In the genomic region with DNA sequence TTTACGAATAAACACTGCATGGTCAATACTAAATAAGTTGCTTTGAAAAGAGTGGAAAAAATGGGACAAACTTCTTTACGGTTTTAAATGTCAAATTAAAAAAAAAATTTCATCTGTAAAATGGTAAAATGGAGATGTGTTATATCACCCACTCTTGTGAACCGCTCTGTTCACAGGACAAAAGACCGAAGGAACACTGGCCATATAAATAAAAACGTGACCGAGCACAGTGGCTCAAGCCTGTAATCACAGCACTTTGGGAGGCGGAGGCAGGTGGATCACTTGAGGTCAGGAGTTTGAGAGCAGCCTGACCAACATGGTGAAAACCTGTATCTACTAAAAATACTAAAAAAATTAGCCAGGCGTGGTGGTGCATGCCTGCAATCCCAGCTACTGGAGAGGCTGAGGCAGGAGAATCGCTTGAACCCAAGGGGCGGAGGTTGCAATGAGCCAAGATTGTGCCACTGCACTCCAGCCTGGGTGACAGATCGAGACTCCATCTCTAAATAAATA, we compare ENCODE assay signal across 8 cellular contexts. TPM values are rescaled to one million over a fixed set of nuclear protein-coding genes. Genes with fewer than 3 reads are reported as not detected.
DNase-seq lines count a peak whose midpoint lies in the region; ATAC-seq and TF ChIP-seq lines count a peak whose summit lies in the region.
"Not testable (repeated sequence)": the region's sequence is repeated elsewhere in the genome, so short reads cannot be mapped to it uniquely, and the experiment has no call there.

No MANE protein-coding gene starts in this region.

- H3K9me3 ChIP-seq in CD4-positive, CD25-positive, alpha-beta regulatory T cell (ENCODE audit: control insufficient read depth in 2 of 2, low read length in 2 of 2); HAP-1; RWPE2 (ENCODE audit: severe bottlenecking); breast epithelium; hepatocyte (ENCODE audit: low read depth); naive thymus-derived CD4-positive, alpha-beta T cell (ENCODE audit: control insufficient read depth in 2 of 3, low read length in 3 of 3): not testable (repeated sequence)

- H3K36me3 ChIP-seq in CD4-positive, CD25-positive, alpha-beta regulatory T cell (ENCODE audit: control insufficient read depth, insufficient read depth, low read length); HAP-1 (replicated peaks); RWPE2 (ENCODE audit: low read depth); breast epithelium; hepatocyte (replicated peaks; ENCODE audit: insufficient read depth, low read depth); naive thymus-derived CD4-positive, alpha-beta T cell (ENCODE audit: control insufficient read depth in 2 of 3, insufficient read depth in 3 of 3, low read length in 3 of 3): not testable (repeated sequence)

- peak overlapping the region; percentile 79 to 95 (median 95) for H3K27ac Mint-ChIP-seq in CD4-positive, CD25-positive, alpha-beta regulatory T cell
- peak overlapping the region; percentile 87 for H3K27ac Mint-ChIP-seq in activated T-cell treated with anti-CD3 and anti-CD28 coated beads, Interleukin-2, amount 50 U/mL, for 24 hours
- peak overlapping the region in 8 of 9 donors; percentile 85 to 95 (median 90) for H3K27ac Mint-ChIP-seq in naive thymus-derived CD4-positive, alpha-beta T cell
- peak overlapping the region; percentile 88 for H3K27ac Mint-ChIP-seq in stimulated activated naive CD8-positive, alpha-beta T cell treated with anti-CD3 and anti-CD28 coated beads, Interleukin-15, Interleukin-2, amounts not matched to agents 100 ng/mL and 50 ng/mL, for 24 hours

- peak overlapping the region; percentile 97 for H3K4me3 ChIP-seq in CD4-positive, CD25-positive, alpha-beta regulatory T cell (ENCODE audit: low read depth, low read length)
- peak overlapping the region; percentile 15 for H3K4me3 ChIP-seq in HAP-1
- not testable (repeated sequence) for H3K4me3 ChIP-seq in RWPE2 (ENCODE audit: severe bottlenecking); hepatocyte
- peak overlapping the region in 2 of 3 donors; percentile 43 to 64 for H3K4me3 ChIP-seq in breast epithelium
- peak overlapping the region; percentile 70 for H3K4me3 ChIP-seq in naive thymus-derived CD4-positive, alpha-beta T cell (ENCODE audit: low read length)

- POLR2A ChIA-PET in naive thymus-derived CD4-positive, alpha-beta T cell (lab: Charles Lee) = interaction anchor here (1.2 kb wide), 1 partner anchor 190 kb away, joined by 3 read pairs; no protein-coding TSS in a partner anchor

- not testable (repeated sequence) for H3K27me3 Mint-ChIP-seq in CD4-positive, CD25-positive, alpha-beta regulatory T cell; activated T-cell treated with anti-CD3 and anti-CD28 coated beads, Interleukin-2, amount 50 U/mL, for 24 hours; naive thymus-derived CD4-positive, alpha-beta T cell; stimulated activated naive CD8-positive, alpha-beta T cell treated with anti-CD3 and anti-CD28 coated beads, Interleukin-15, Interleukin-2, amounts not matched to agents 100 ng/mL and 50 ng/mL, for 24 hours

- H3K79me2 ChIP-seq in hepatocyte = peaks cover 83% of the 10 kb centered on the region

- not testable (repeated sequence) for H3K9me2 ChIP-seq in hepatocyte (replicated peaks; ENCODE audit: insufficient read depth)

- peak overlapping the region; percentile 89 to 97 (median 92) for H3K4me3 Mint-ChIP-seq in CD4-positive, CD25-positive, alpha-beta regulatory T cell
- H3K4me3 Mint-ChIP-seq in activated T-cell treated with anti-CD3 and anti-CD28 coated beads, Interleukin-2, amount 50 U/mL, for 24 hours = peak overlapping the region; percentile 78
- peak overlapping the region; percentile 87 to 98 (median 94) for H3K4me3 Mint-ChIP-seq in naive thymus-derived CD4-positive, alpha-beta T cell
- peak overlapping the region; percentile 93 for H3K4me3 Mint-ChIP-seq in stimulated activated naive CD8-positive, alpha-beta T cell treated with anti-CD3 and anti-CD28 coated beads, Interleukin-15, Interleukin-2, amounts not matched to agents 100 ng/mL and 50 ng/mL, for 24 hours

- TF ChIP-seq POLR2A in breast epithelium (IDR thresholded peaks at IDR 0.05) = not testable (repeated sequence)

- WGBS in hepatocyte (ENCODE audit: low lambda C conversion rate, missing lambda C conversion rate) = 90% methylated on average over 11 of the region's 11 CpGs

- not testable (repeated sequence) for TF ChIP-seq CTCF in RWPE2 (IDR thresholded peaks at IDR 0.05; ENCODE audit: poor library complexity, severe bottlenecking); breast epithelium (IDR thresholded peaks at IDR 0.05); hepatocyte (IDR thresholded peaks at IDR 0.05; ENCODE audit: poor library complexity)

- H3K4me1 ChIP-seq in CD4-positive, CD25-positive, alpha-beta regulatory T cell (ENCODE audit: control insufficient read depth, insufficient read depth, low read length, poor library complexity, severe bottlenecking) = peaks cover 35% of the 10 kb centered on the region
- peaks cover 13% of the 10 kb centered on the region; the same call in 1 of the 2 replicates for H3K4me1 ChIP-seq in HAP-1
- not testable (repeated sequence) for H3K4me1 ChIP-seq in RWPE2 (ENCODE audit: insufficient read depth, poor library complexity, severe bottlenecking); breast epithelium; hepatocyte (ENCODE audit: insufficient read depth)
- peaks cover 10 to 16% of the 10 kb centered on the region in 2 donors for H3K4me1 ChIP-seq in naive thymus-derived CD4-positive, alpha-beta T cell (ENCODE audit: control insufficient read depth in 2 of 2, insufficient read depth in 2 of 2, low read length in 2 of 2)

- ATAC-seq in CD4-positive, CD25-positive, alpha-beta regulatory T cell (ENCODE audit: low read depth in 2 of 2); RWPE2 (ENCODE audit: low read depth); naive thymus-derived CD4-positive, alpha-beta T cell: not testable (repeated sequence)

- peak overlapping the region; percentile 65 for H3K4me2 ChIP-seq in hepatocyte

- H3K27me3 ChIP-seq in CD4-positive, CD25-positive, alpha-beta regulatory T cell (ENCODE audit: control insufficient read depth, insufficient read depth, low read length); HAP-1 (ENCODE audit: low read depth); RWPE2 (ENCODE audit: insufficient read depth, poor library complexity, severe bottlenecking); breast epithelium; hepatocyte; naive thymus-derived CD4-positive, alpha-beta T cell (ENCODE audit: control insufficient read depth in 2 of 2, insufficient read depth in 2 of 2, low read length in 2 of 2): not testable (repeated sequence)

- H3K9me3 Mint-ChIP-seq in CD4-positive, CD25-positive, alpha-beta regulatory T cell; activated T-cell treated with anti-CD3 and anti-CD28 coated beads, Interleukin-2, amount 50 U/mL, for 24 hours; naive thymus-derived CD4-positive, alpha-beta T cell; stimulated activated naive CD8-positive, alpha-beta T cell treated with anti-CD3 and anti-CD28 coated beads, Interleukin-15, Interleukin-2, amounts not matched to agents 100 ng/mL and 50 ng/mL, for 24 hours: not testable (repeated sequence)

- CTCF ChIA-PET in naive thymus-derived CD4-positive, alpha-beta T cell (lab: Charles Lee) = not testable (repeated sequence)

- in situ Hi-C loops in HAP-1 (cut with MboI; ENCODE audit: low sequenced_read_pairs) = not testable (repeated sequence)

- H2AFZ ChIP-seq in hepatocyte = not testable (repeated sequence)

- H3K36me3 Mint-ChIP-seq in CD4-positive, CD25-positive, alpha-beta regulatory T cell; activated T-cell treated with anti-CD3 and anti-CD28 coated beads, Interleukin-2, amount 50 U/mL, for 24 hours (ENCODE audit: low read depth); stimulated activated naive CD8-positive, alpha-beta T cell treated with anti-CD3 and anti-CD28 coated beads, Interleukin-15, Interleukin-2, amounts not matched to agents 100 ng/mL and 50 ng/mL, for 24 hours (ENCODE audit: low read depth): not testable (repeated sequence)
- peaks cover 0 to 13% (median 6%) of the 10 kb centered on the region in 5 donors for H3K36me3 Mint-ChIP-seq in naive thymus-derived CD4-positive, alpha-beta T cell

- H3K27ac ChIP-seq in CD4-positive, CD25-positive, alpha-beta regulatory T cell (ENCODE audit: insufficient read depth, low read length, poor library complexity, severe bottlenecking); naive thymus-derived CD4-positive, alpha-beta T cell (ENCODE audit: low read depth, low read length): not testable (repeated sequence)
- H3K27ac ChIP-seq in RWPE2 (ENCODE audit: poor library complexity, severe bottlenecking) (peak overlapping the region; percentile 68), breast epithelium (peak overlapping the region; percentile 90 to 92), hepatocyte (peak overlapping the region; percentile 92)

- H4K20me1 ChIP-seq in hepatocyte (ENCODE audit: insufficient read depth, poor library complexity, severe bottlenecking) = not testable (repeated sequence)

- intact Hi-C loops in breast epithelium (cut with DNase I; ENCODE audit: low total_unique reads) = loop anchor here (1.0 to 2.0 kb wide), 2 partner anchors 17 to 99 kb away; no protein-coding TSS in a partner anchor
- intact Hi-C loops in naive thymus-derived CD4-positive, alpha-beta T cell (cut with micrococcal nuclease) = loop anchor here (1.0 to 5.0 kb wide), 4 partner anchors 20 to 562 kb away; partner anchors contain the start of genes SMIM13 (in 1 of the 2) and TMEM14B (in 1 of the 2)

- DNase-seq in CD4-positive, CD25-positive, alpha-beta regulatory T cell; HAP-1 (ENCODE audit: low spot score in 2 of 2); RWPE2 (ENCODE audit: low spot score); activated T-cell treated with anti-CD3 and anti-CD28 coated beads, Interleukin-2, amount 50 U/mL, for 24 hours; breast epithelium (ENCODE audit: low spot score in 2 of 2); hepatocyte (ENCODE audit: low spot score); naive thymus-derived CD4-positive, alpha-beta T cell: not testable (repeated sequence)

- peaks cover 19 to 61% (median 42%) of the 10 kb centered on the region in 4 donors for H3K4me1 Mint-ChIP-seq in CD4-positive, CD25-positive, alpha-beta regulatory T cell
- H3K4me1 Mint-ChIP-seq in activated T-cell treated with anti-CD3 and anti-CD28 coated beads, Interleukin-2, amount 50 U/mL, for 24 hours (ENCODE audit: low read depth) = peaks cover 66% of the 10 kb centered on the region
- H3K4me1 Mint-ChIP-seq in naive thymus-derived CD4-positive, alpha-beta T cell = peaks cover 40 to 61% (median 57%) of the 10 kb centered on the region in 7 donors
- H3K4me1 Mint-ChIP-seq in stimulated activated naive CD8-positive, alpha-beta T cell treated with anti-CD3 and anti-CD28 coated beads, Interleukin-15, Interleukin-2, amounts not matched to agents 100 ng/mL and 50 ng/mL, for 24 hours (ENCODE audit: low read depth) = peaks cover 78% of the 10 kb centered on the region

RNA-seq across cellular contexts. Expression of gene GCNT2, which starts 8.8 kb away (rescaled TPM):
- total RNA-seq in CD4-positive, CD25-positive, alpha-beta regulatory T cell = 6.9 TPM
- polyA plus RNA-seq in CD4-positive, CD25-positive, alpha-beta regulatory T cell = 1 to 10 TPM in 3 of 4 donors, under 1 TPM in 1; 0.72 to 1.9 (median 1.3) TPM
- total RNA-seq in breast epithelium (10 to 100 TPM in 2 of 3 donors, 1 to 10 TPM in 1; 1.4 to 22.0 (median 13.4) TPM), hepatocyte (36.4 and 39.3 TPM in 2 replicates)
- polyA plus RNA-seq in hepatocyte = 16.3 and 25.9 TPM in 2 replicates
- 1 to 10 TPM; 3.2 to 8.5 (median 3.8) TPM for total RNA-seq in naive thymus-derived CD4-positive, alpha-beta T cell
- under 1 TPM; 0.45 to 0.91 TPM for polyA plus RNA-seq in naive thymus-derived CD4-positive, alpha-beta T cell
